In genomic region chr7:30202671-30203070, GRCh38 we compare ENCODE assay signal across 20 cellular contexts.
"Had no signal": no experiment of that assay in that cellular context is flagged by ENCODE, and none has a peak within 500 bp of the region (broad histone marks: within the 10 kb centered on the region; RNA-seq: fewer than 3 reads in every experiment).

No MANE protein-coding gene starts in this region.

- H3K27me3 Mint-ChIP-seq: naive thymus-derived CD8-positive, alpha-beta T cell; type B pancreatic cell had no signal

- H3K4me3 ChIP-seq: esophagus squamous epithelium, mucosa of descending colon, ovary, right atrium auricular region, sigmoid colon, suprapubic skin, thyroid gland had no signal

- DNase-seq: effector memory CD4-positive, alpha-beta T cell; esophagus squamous epithelium; foreskin keratinocyte; head of caudate nucleus; hippocampal formation; left colon; mucosa of descending colon; naive thymus-derived CD8-positive, alpha-beta T cell; nucleus accumbens; ovary; sigmoid colon; small intestine; stimulated activated CD4-positive, alpha-beta T cell treated with anti-CD3 and anti-CD28 coated beads, Interleukin-12 subunit alpha, Interleukin-12 subunit beta, amount 100 ng/mL, for 4 hours; stimulated activated naive CD8-positive, alpha-beta T cell treated with anti-CD3 and anti-CD28 coated beads, Interleukin-15, Interleukin-2, amounts not matched to agents 100 U/mL and 50 U/mL, for 24 hours; thyroid gland had no signal

- H3K4me3 Mint-ChIP-seq: naive thymus-derived CD8-positive, alpha-beta T cell; neural crest cell; type B pancreatic cell had no signal

- H3K9me3 ChIP-seq: esophagus squamous epithelium, mucosa of descending colon, ovary, right atrium auricular region, sigmoid colon, suprapubic skin, thyroid gland had no signal

- H3K27me3 ChIP-seq: esophagus squamous epithelium, foreskin keratinocyte, ovary, right atrium auricular region, sigmoid colon, suprapubic skin, thyroid gland had no signal

- H3K4me1 ChIP-seq: right atrium auricular region, thyroid gland had no signal

- H3K36me3 Mint-ChIP-seq: naive thymus-derived CD8-positive, alpha-beta T cell; type B pancreatic cell had no signal

- H3K27ac Mint-ChIP-seq: naive thymus-derived CD8-positive, alpha-beta T cell; type B pancreatic cell had no signal

- H3K27ac ChIP-seq: epithelial cell of prostate, esophagus squamous epithelium, foreskin keratinocyte, ovary, right atrium auricular region, sigmoid colon, suprapubic skin, thyroid gland had no signal

- ATAC-seq: foreskin keratinocyte; left colon; mucosa of descending colon; naive thymus-derived CD8-positive, alpha-beta T cell; stimulated activated naive CD8-positive, alpha-beta T cell treated with anti-CD3 and anti-CD28 coated beads, Interleukin-15, Interleukin-2, amounts not matched to agents 100 U/mL and 50 U/mL, for 24 hours had no signal

- H3K36me3 ChIP-seq: esophagus squamous epithelium, ovary, right atrium auricular region, sigmoid colon, suprapubic skin, thyroid gland had no signal
